In genomic region chrX:109890300-109890699, GRCh38 we compare ENCODE assay signal across 6 cellular contexts.
"Had no signal": no experiment of that assay in that cellular context is flagged by ENCODE, and none has a peak within 500 bp of the region (broad histone marks: within the 10 kb centered on the region; RNA-seq: fewer than 3 reads in every experiment).

No MANE protein-coding gene starts in this region.

- H3K4me3 Mint-ChIP-seq: immature natural killer cell; natural killer cell treated with Interleukin-12 subunit alpha and Interleukin-12 subunit beta and Interleukin-15 and Interleukin-18, amount 100 ng/mL, for 72 hours had no signal

- H3K36me3 Mint-ChIP-seq: immature natural killer cell; natural killer cell treated with Interleukin-12 subunit alpha and Interleukin-12 subunit beta and Interleukin-15 and Interleukin-18, amount 100 ng/mL, for 72 hours had no signal

- H3K27ac ChIP-seq: adrenal gland, cardiac muscle cell, foreskin keratinocyte had no signal

- H3K27me3 ChIP-seq: cardiac muscle cell, foreskin keratinocyte had no signal

- H3K9me3 Mint-ChIP-seq: natural killer cell treated with Interleukin-12 subunit alpha and Interleukin-12 subunit beta and Interleukin-15 and Interleukin-18, amount 100 ng/mL, for 72 hours had no signal

- H3K27ac Mint-ChIP-seq: immature natural killer cell; natural killer cell treated with Interleukin-12 subunit alpha and Interleukin-12 subunit beta and Interleukin-15 and Interleukin-18, amount 100 ng/mL, for 72 hours had no signal

- H3K4me1 Mint-ChIP-seq: immature natural killer cell had no signal

- DNase-seq: cortex of kidney had no signal

- H3K36me3 ChIP-seq: adrenal gland, cardiac muscle cell had no signal

- H3K9me3 ChIP-seq: adrenal gland had no signal

- H3K4me1 ChIP-seq: adrenal gland, foreskin keratinocyte had no signal

- H3K4me3 ChIP-seq: adrenal gland, cardiac muscle cell had no signal
